In the genomic region with DNA sequence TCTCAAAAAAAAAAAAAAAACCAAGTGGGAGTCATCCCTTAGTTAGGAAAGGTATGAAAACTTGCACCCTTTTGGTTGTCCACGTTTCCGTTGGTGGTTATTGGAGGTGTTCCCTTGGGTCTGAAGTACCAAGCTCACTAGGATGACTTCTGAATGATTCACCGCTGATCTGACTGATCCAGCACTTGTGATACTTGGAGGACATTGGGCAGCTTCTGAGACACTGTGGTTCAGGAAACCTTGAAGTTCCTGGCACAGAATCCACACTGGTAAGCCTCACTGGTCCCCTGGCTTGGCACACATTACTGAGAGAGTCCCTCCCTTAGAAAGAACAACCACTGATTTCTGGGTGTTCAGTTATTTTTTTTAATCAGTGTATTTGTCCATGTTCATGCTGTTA, we compare ENCODE assay signal across 24 cellular contexts.
"Had no signal": no experiment of that assay in that cellular context is flagged by ENCODE, and none has a peak within 500 bp of the region (broad histone marks: within the 10 kb centered on the region; RNA-seq: fewer than 3 reads in every experiment).

No MANE protein-coding gene starts in this region.

- H3K9me3 ChIP-seq: colonic mucosa, gastrocnemius medialis, lower lobe of right lung, psoas muscle had no signal

- H3K27ac ChIP-seq: colonic mucosa, epithelial cell of prostate, gastrocnemius medialis, left lung, lower lobe of right lung, psoas muscle, sigmoid colon, stomach, tibial artery had no signal

- ATAC-seq: esophagus mucosa; gastrocnemius medialis; left lung; lower lobe of right lung; naive thymus-derived CD8-positive, alpha-beta T cell; psoas muscle; stimulated activated effector memory CD8-positive, alpha-beta T cell treated with anti-CD3 and anti-CD28 coated beads, Interleukin-12 subunit alpha, Interleukin-12 subunit beta, amount 100 ng/mL, for 72 hours had no signal

- FAIRE-seq: kidney had no signal

- H3K4me3 ChIP-seq: colonic mucosa, gastrocnemius medialis, left lung, lower lobe of right lung, psoas muscle, sigmoid colon, stomach, tibial artery had no signal

- H3K4me1 ChIP-seq: colonic mucosa, gastrocnemius medialis, left lung, lower lobe of right lung, psoas muscle, sigmoid colon, stomach, tibial artery had no signal

- DNase-seq: colonic mucosa; effector CD8-positive, alpha-beta T cell; endodermal cell; foreskin fibroblast; gastrocnemius medialis; kidney; left cardiac atrium; left lung; lower lobe of right lung; naive thymus-derived CD8-positive, alpha-beta T cell; nephron progenitor cell; nucleus accumbens; posterior cingulate gyrus; psoas muscle; right cardiac atrium; sigmoid colon; stimulated activated CD4-positive, alpha-beta T cell treated with anti-CD3 and anti-CD28 coated beads, Interleukin-2, amount 100 ng/mL, for 24 hours; stimulated activated CD4-positive, alpha-beta T cell treated with anti-CD3 and anti-CD28 coated beads, Interleukin-4, amount 100 ng/mL, for 24 hours; stimulated activated naive CD4-positive, alpha-beta T cell treated with Interleukin-2 at 50 U/mL for 16 hours; stomach; tibial artery had no signal

- H3K27me3 ChIP-seq: colonic mucosa, gastrocnemius medialis, left lung, sigmoid colon, stomach, tibial artery had no signal

- H3K36me3 ChIP-seq: colonic mucosa, gastrocnemius medialis, left lung, lower lobe of right lung, sigmoid colon, stomach had no signal
